32 cellular contexts compared by ENCODE assay signal in genomic region chr19:53998223-53998622, GRCh38. TPM values are rescaled to one million over a fixed set of nuclear protein-coding genes. Genes with fewer than 3 reads are reported as not detected.
"Had no signal": no experiment of that assay in that cellular context is flagged by ENCODE, and none has a peak within 500 bp of the region (broad histone marks: within the 10 kb centered on the region; RNA-seq: fewer than 3 reads in every experiment).

No MANE protein-coding gene starts in this region.

- H3K4me1 Mint-ChIP-seq: natural killer cell; stimulated activated memory B cell treated with anti-CD40 and anti-IgM and Interleukin-4, amounts not matched to agents 10 μg/mL and 1 μg/mL and 100 μg/mL, for 72 hours; stimulated activated naive CD8-positive, alpha-beta T cell treated with anti-CD3 and anti-CD28 coated beads, Interleukin-15, amount 100 ng/mL, for 72 hours had no signal

- H3K27me3 ChIP-seq: ovary, testis had no signal

- H3K79me2 ChIP-seq: parathyroid adenoma had no signal

- H3K27ac Mint-ChIP-seq: natural killer cell; nephron; neural progenitor cell; stimulated activated memory B cell treated with anti-CD40 and anti-IgM and Interleukin-4, amounts not matched to agents 10 μg/mL and 1 μg/mL and 100 μg/mL, for 72 hours; stimulated activated naive CD8-positive, alpha-beta T cell treated with anti-CD3 and anti-CD28 coated beads, Interleukin-15, amount 100 ng/mL, for 72 hours; type B pancreatic cell had no signal

- H3K4me3 Mint-ChIP-seq: natural killer cell; nephron; neural progenitor cell; stimulated activated memory B cell treated with anti-CD40 and anti-IgM and Interleukin-4, amounts not matched to agents 10 μg/mL and 1 μg/mL and 100 μg/mL, for 72 hours; stimulated activated naive CD8-positive, alpha-beta T cell treated with anti-CD3 and anti-CD28 coated beads, Interleukin-15, amount 100 ng/mL, for 72 hours; type B pancreatic cell had no signal

- H3K4me2 ChIP-seq: neural progenitor cell, smooth muscle cell had no signal

- H3K4me1 ChIP-seq: parathyroid adenoma, psoas muscle, right lobe of liver, spleen, suprapubic skin, testis, tibial artery, transverse colon, upper lobe of right lung, uterus had no signal

- H3K27ac ChIP-seq: neural progenitor cell, ovary, parathyroid adenoma, psoas muscle, right lobe of liver, skin epidermis, spleen, suprapubic skin, testis, tibial artery, transverse colon, upper lobe of right lung, uterus had no signal

- DNase-seq: natural killer cell; occipital lobe; ovary; posterior cingulate gyrus; psoas muscle; right cardiac atrium; right lobe of liver; spleen; stimulated activated CD4-positive, alpha-beta T cell treated with anti-CD3 and anti-CD28 coated beads, Interleukin-12 subunit alpha, Interleukin-12 subunit beta, amount 100 ng/mL, for 4 hours; stimulated activated CD4-positive, alpha-beta T cell treated with anti-CD3 and anti-CD28 coated beads, Interleukin-1b, Interleukin-23, amount 100 ng/mL, for 48 hours; stimulated activated CD4-positive, alpha-beta T cell treated with anti-CD3 and anti-CD28 coated beads, Interleukin-4, amount 100 ng/mL, for 1 hour; stimulated activated CD4-positive, alpha-beta T cell treated with anti-CD3 and anti-CD28 coated beads, Interleukin-4, amount 100 ng/mL, for 4 hours; stimulated activated CD8-positive, alpha-beta memory T cell treated with anti-CD3 and anti-CD28 coated beads, Interleukin-4, amount 100 ng/mL, for 48 hours; stimulated activated naive CD4-positive, alpha-beta T cell; stimulated activated naive CD8-positive, alpha-beta T cell treated with anti-CD3 and anti-CD28 coated beads, Interleukin-15, amount 100 ng/mL, for 72 hours; stimulated activated naive CD8-positive, alpha-beta T cell treated with anti-CD3 and anti-CD28 coated beads, Interleukin-15, Interleukin-2, amounts not matched to agents 100 U/mL and 50 U/mL, for 24 hours; substantia nigra; testis; tibial artery; transverse colon; upper lobe of right lung; uterus had no signal

- H3K9me3 ChIP-seq: ovary, psoas muscle, right lobe of liver, spleen, suprapubic skin, testis, tibial artery, transverse colon, upper lobe of right lung, uterus had no signal

- H3K36me3 Mint-ChIP-seq: natural killer cell, neural progenitor cell, type B pancreatic cell had no signal

- H3K4me3 ChIP-seq: neural progenitor cell, ovary, psoas muscle, right lobe of liver, skin epidermis, smooth muscle cell, spleen, suprapubic skin, testis, tibial artery, transverse colon, upper lobe of right lung, uterus had no signal

- H3K9me3 Mint-ChIP-seq: natural killer cell; nephron; neural progenitor cell; stimulated activated naive CD8-positive, alpha-beta T cell treated with anti-CD3 and anti-CD28 coated beads, Interleukin-15, amount 100 ng/mL, for 72 hours; type B pancreatic cell had no signal

- ATAC-seq: natural killer cell; psoas muscle; right cardiac atrium; right lobe of liver; stimulated activated memory B cell treated with anti-CD40 and anti-IgM and Interleukin-4, amounts not matched to agents 10 μg/mL and 1 μg/mL and 100 μg/mL, for 72 hours; stimulated activated naive CD8-positive, alpha-beta T cell treated with anti-CD3 and anti-CD28 coated beads, Interleukin-15, amount 100 ng/mL, for 72 hours; stimulated activated naive CD8-positive, alpha-beta T cell treated with anti-CD3 and anti-CD28 coated beads, Interleukin-15, Interleukin-2, amounts not matched to agents 100 U/mL and 50 U/mL, for 24 hours; upper lobe of right lung had no signal

- H3K36me3 ChIP-seq: neural progenitor cell, ovary, right lobe of liver, spleen, suprapubic skin, tibial artery, transverse colon, upper lobe of right lung, uterus had no signal

- H2AFZ ChIP-seq: neural progenitor cell, parathyroid adenoma had no signal

RNA-seq across cellular contexts. Expression of gene CACNG6, which starts 6.8 kb away (rescaled TPM):
- total RNA-seq: right cardiac atrium, right lobe of liver, spleen, suprapubic skin, transverse colon, upper lobe of right lung had no signal
- polyA plus RNA-seq: ovary, right cardiac atrium, smooth muscle cell, spleen, urinary bladder had no signal

RNA-seq across cellular contexts. Expression of gene CACNG8, which starts 35.5 kb away (rescaled TPM):
- total RNA-seq: osteoblast, transverse colon had no signal
